In genomic region chr14:73774244-73774575, GRCh38 we compare ENCODE assay signal across 1 cellular context.
TF ChIP-seq lines count a peak whose summit lies in the region.

No MANE protein-coding gene starts in this region.

TF ChIP-seq in HepG2, 621 proteins besides CTCF, POLR2A, EP300 and RAD21 (continued from another document):
- TF ChIP-seq PAXIP1 (CRISPR knock-in tag; conservative IDR thresholded peaks at IDR 0.05) (no peak), STAG1 (CRISPR knock-in tag; IDR thresholded peaks at IDR 0.05) (no peak), FLYWCH1 (CRISPR knock-in tag; IDR thresholded peaks at IDR 0.05) (no peak), JARID2 (CRISPR knock-in tag; IDR thresholded peaks at IDR 0.05; ENCODE audit: insufficient replicate concordance) (no peak), TSC22D2 (CRISPR knock-in tag; IDR thresholded peaks at IDR 0.05; ENCODE audit: borderline replicate concordance) (no peak), SPEN (CRISPR knock-in tag; IDR thresholded peaks at IDR 0.05; ENCODE audit: low read depth) (no peak), RORA (CRISPR knock-in tag; IDR thresholded peaks at IDR 0.05) (no peak), CBFB (CRISPR knock-in tag; IDR thresholded peaks at IDR 0.05) (no peak)
